8 cellular contexts compared by ENCODE assay signal in genomic region chr7:97117372-97118188, GRCh38. TPM values are rescaled to one million over a fixed set of nuclear protein-coding genes. Genes with fewer than 3 reads are reported as not detected.
A peak's percentile ranks its signal among the peaks of the same experiment; 100 is the strongest.
DNase-seq lines count a peak whose midpoint lies in the region; ATAC-seq and TF ChIP-seq lines count a peak whose summit lies in the region.

Gene SDHAF3, plus strand, starts transcription at chr7:97117698. Its CDS starts 26 bp downstream, at chr7:97117724.

- intact Hi-C loops in testis (cut with DNase I; ENCODE audit: low total_unique reads): no loop called here

- H3K4me1 ChIP-seq in SK-N-SH (ENCODE audit: control insufficient read depth in 1 of 2, insufficient read depth in 2 of 2, low read depth in 1 of 2, low read length in 1 of 2) (peaks cover 0 to 11% of the 10 kb centered on the region in 2 experiments; a peak in 2 of 4 replicates), testis (no peaks in the 10 kb centered on the region)

- no peaks in the 10 kb centered on the region for H3K9me2 ChIP-seq in SK-N-SH

- 3% methylated on average over 50 of the region's 59 CpGs for WGBS in SK-N-SH (ENCODE audit: low lambda C conversion rate)
- WGBS in testis, 2 donors: 0 to 2% methylated on average over 27 to 59 of the region's 59 CpGs

- CTCF ChIA-PET in GM10248 (lab: Yijun Ruan, JAX): interaction anchor here (1.0 to 2.7 kb wide), 10 partner anchors 9 to 728 kb away, joined by 3 to 23 read pairs (median 6); no protein-coding TSS in a partner anchor
- CTCF ChIA-PET in SK-N-SH (lab: Yijun Ruan, JAX): interaction anchor here (0.6 to 4.2 kb wide), 21 partner anchors 9 to 1247 kb away, joined by 3 to 48 read pairs (median 5); partner anchors contain the start of gene ASNS

- H3K36me3 ChIP-seq in SK-N-SH (replicated peaks in 1 of 2; ENCODE audit: control insufficient read depth in 1 of 2, insufficient read depth in 2 of 2, low read length in 1 of 2) (peaks cover 0 to 2% of the 10 kb centered on the region in 2 experiments), testis (ENCODE audit: low read depth, missing control alignments) (no peaks in the 10 kb centered on the region)

- DNase-seq in GM10248 (ENCODE audit: extremely low spot score): peak; percentile 95
- peak; percentile 63 for DNase-seq in NCI-H1048 (lab: John Stamatoyannopoulos, UW)
- DNase-seq in SK-N-SH: peak; percentile 97
- peak; percentile 98 for DNase-seq in activated naive CD4-positive, alpha-beta T cell treated with anti-CD3 and anti-CD28 coated beads, Interleukin-2, amount 50 U/mL, for 16 hours
- DNase-seq in globus pallidus (ENCODE audit: low spot score): peak; percentile 95
- peak; percentile 93 for DNase-seq in occipital lobe (lab: John Stamatoyannopoulos, UW)
- DNase-seq in testis: peak; percentile 98

- H3K9me3 ChIP-seq in SK-N-SH (no peaks in the 10 kb centered on the region), testis (no peaks in the 10 kb centered on the region)

- peak; percentile 22 for TF ChIP-seq POLR2A in testis (IDR thresholded peaks at IDR 0.05)

- H3K4me2 ChIP-seq in SK-N-SH: peak within 1 kb of the TSS; percentile 93

- TF ChIP-seq CTCF in GM10248 (IDR thresholded peaks at IDR 0.05; ENCODE audit: control extremely low read depth, extremely low read depth, low read depth, missing control alignments) (no peak), SK-N-SH (IDR thresholded peaks at IDR 0.05) (peak; percentile 25), testis (IDR thresholded peaks at IDR 0.05) (no peak)

- peak in 1 of 2 experiments; percentile 63; a peak in 3 of 4 replicates for TF ChIP-seq EP300 in SK-N-SH (IDR thresholded peaks at IDR 0.05; ENCODE audit: borderline replicate concordance in 1 of 2, low read depth in 1 of 2, low read length in 1 of 2)

- H4K20me1 ChIP-seq in SK-N-SH (ENCODE audit: insufficient read depth): no peaks in the 10 kb centered on the region

- POLR2A ChIA-PET in GM10248 (lab: Yijun Ruan, JAX): interaction anchor here (0.7 kb wide), 1 partner anchor 752 kb away, joined by 3 read pairs; no protein-coding TSS in a partner anchor
- POLR2A ChIA-PET in SK-N-SH (lab: Yijun Ruan, JAX): interaction anchor here (0.8 to 1.9 kb wide), 8 partner anchors 9 to 1347 kb away, joined by 3 to 11 read pairs (median 4); partner anchors contain the start of genes ASNS and DLX6

- H3K27me3 ChIP-seq in SK-N-SH (ENCODE audit: insufficient read depth) (no peaks in the 10 kb centered on the region), testis (no peaks in the 10 kb centered on the region)

- peak; percentile 97 for ATAC-seq in HG02571 (IDR thresholded peaks at IDR 0.05; ENCODE audit: unreplicated experiment)

- peak within 1 kb of the TSS; percentile 60 to 94 for H3K27ac ChIP-seq in SK-N-SH (ENCODE audit: low read depth in 2 of 2, low read length in 1 of 2)
- H3K27ac ChIP-seq in testis: peak within 1 kb of the TSS; percentile 39 to 80

- TF ChIP-seq RAD21 in SK-N-SH (IDR thresholded peaks at IDR 0.05; ENCODE audit: low read length): no peak

- peaks cover 4% of the 10 kb centered on the region for H3F3A ChIP-seq in SK-N-SH (replicated peaks; ENCODE audit: insufficient read depth)

- H3K4me3 ChIP-seq in SK-N-SH (ENCODE audit: low read depth in 2 of 2, low read length in 1 of 2) (peak within 1 kb of the TSS; percentile 90 to 100), testis (peak within 1 kb of the TSS; percentile 77 to 79)

- H3K9ac ChIP-seq in SK-N-SH: peak within 1 kb of the TSS; percentile 69

- H2AFZ ChIP-seq in SK-N-SH (ENCODE audit: low read depth): peak within 1 kb of the TSS; percentile 99

- H3K79me2 ChIP-seq in SK-N-SH (ENCODE audit: insufficient read depth): peaks cover 13% of the 10 kb centered on the region; the same call in 1 of the 2 replicates

TF ChIP-seq in SK-N-SH, 30 proteins besides CTCF, POLR2A, EP300 and RAD21 (continues in another document):
- peak; percentile 99 for TF ChIP-seq GABPA (IDR thresholded peaks at IDR 0.05; ENCODE audit: low read depth)
- TF ChIP-seq SMC3 (IDR thresholded peaks at IDR 0.05; ENCODE audit: low read depth, low read length): no peak
- TF ChIP-seq JUND (IDR thresholded peaks at IDR 0.05): no peak
- TF ChIP-seq, protein P1, sequence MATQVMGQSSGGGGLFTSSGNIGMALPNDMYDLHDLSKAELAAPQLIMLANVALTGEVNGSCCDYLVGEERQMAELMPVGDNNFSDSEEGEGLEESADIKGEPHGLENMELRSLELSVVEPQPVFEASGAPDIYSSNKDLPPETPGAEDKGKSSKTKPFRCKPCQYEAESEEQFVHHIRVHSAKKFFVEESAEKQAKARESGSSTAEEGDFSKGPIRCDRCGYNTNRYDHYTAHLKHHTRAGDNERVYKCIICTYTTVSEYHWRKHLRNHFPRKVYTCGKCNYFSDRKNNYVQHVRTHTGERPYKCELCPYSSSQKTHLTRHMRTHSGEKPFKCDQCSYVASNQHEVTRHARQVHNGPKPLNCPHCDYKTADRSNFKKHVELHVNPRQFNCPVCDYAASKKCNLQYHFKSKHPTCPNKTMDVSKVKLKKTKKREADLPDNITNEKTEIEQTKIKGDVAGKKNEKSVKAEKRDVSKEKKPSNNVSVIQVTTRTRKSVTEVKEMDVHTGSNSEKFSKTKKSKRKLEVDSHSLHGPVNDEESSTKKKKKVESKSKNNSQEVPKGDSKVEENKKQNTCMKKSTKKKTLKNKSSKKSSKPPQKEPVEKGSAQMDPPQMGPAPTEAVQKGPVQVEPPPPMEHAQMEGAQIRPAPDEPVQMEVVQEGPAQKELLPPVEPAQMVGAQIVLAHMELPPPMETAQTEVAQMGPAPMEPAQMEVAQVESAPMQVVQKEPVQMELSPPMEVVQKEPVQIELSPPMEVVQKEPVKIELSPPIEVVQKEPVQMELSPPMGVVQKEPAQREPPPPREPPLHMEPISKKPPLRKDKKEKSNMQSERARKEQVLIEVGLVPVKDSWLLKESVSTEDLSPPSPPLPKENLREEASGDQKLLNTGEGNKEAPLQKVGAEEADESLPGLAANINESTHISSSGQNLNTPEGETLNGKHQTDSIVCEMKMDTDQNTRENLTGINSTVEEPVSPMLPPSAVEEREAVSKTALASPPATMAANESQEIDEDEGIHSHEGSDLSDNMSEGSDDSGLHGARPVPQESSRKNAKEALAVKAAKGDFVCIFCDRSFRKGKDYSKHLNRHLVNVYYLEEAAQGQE (IDR thresholded peaks at IDR 0.05; ENCODE audit: low read depth, low read length): 0 out of 2 replicates have a peak, but pooled peaks have one; percentile 13
- TF ChIP-seq, protein P2, sequence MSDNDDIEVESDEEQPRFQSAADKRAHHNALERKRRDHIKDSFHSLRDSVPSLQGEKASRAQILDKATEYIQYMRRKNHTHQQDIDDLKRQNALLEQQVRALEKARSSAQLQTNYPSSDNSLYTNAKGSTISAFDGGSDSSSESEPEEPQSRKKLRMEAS (IDR thresholded peaks at IDR 0.05; ENCODE audit: low read depth): peak; percentile 99
- no peak; the same call in 1 of the 2 replicates for TF ChIP-seq NFIC (IDR thresholded peaks at IDR 0.05; ENCODE audit: borderline replicate concordance)
- peak; percentile 97 for TF ChIP-seq ELF1 (IDR thresholded peaks at IDR 0.05)
- TF ChIP-seq RXRA (IDR thresholded peaks at IDR 0.05; ENCODE audit: borderline replicate concordance, low read depth): no peak
- TF ChIP-seq FOXM1 (IDR thresholded peaks at IDR 0.05; ENCODE audit: low read depth): no peak
- TF ChIP-seq SIN3A (IDR thresholded peaks at IDR 0.05; ENCODE audit: borderline replicate concordance, low read depth, low read length): peak; percentile 72; the same call in 1 of the 2 replicates
- TF ChIP-seq FOXJ3 (CRISPR knock-in tag; IDR thresholded peaks at IDR 0.05): no peak
- TF ChIP-seq TAF1 (IDR thresholded peaks at IDR 0.05; ENCODE audit: borderline replicate concordance, low read depth, low read length): peak; percentile 61; the same call in 1 of the 2 replicates
- TF ChIP-seq, protein P3, sequence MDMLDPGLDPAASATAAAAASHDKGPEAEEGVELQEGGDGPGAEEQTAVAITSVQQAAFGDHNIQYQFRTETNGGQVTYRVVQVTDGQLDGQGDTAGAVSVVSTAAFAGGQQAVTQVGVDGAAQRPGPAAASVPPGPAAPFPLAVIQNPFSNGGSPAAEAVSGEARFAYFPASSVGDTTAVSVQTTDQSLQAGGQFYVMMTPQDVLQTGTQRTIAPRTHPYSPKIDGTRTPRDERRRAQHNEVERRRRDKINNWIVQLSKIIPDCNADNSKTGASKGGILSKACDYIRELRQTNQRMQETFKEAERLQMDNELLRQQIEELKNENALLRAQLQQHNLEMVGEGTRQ (IDR thresholded peaks at IDR 0.05; ENCODE audit: borderline replicate concordance, low read depth, low read length): no peak
- TF ChIP-seq TEAD4 (IDR thresholded peaks at IDR 0.05; ENCODE audit: borderline replicate concordance, insufficient read depth): no peak
- TF ChIP-seq ZBTB33 (IDR thresholded peaks at IDR 0.05; ENCODE audit: borderline replicate concordance, low read depth): no peak

RNA-seq across cellular contexts. Expression of gene SDHAF3, which starts in this region (rescaled TPM):
- polyA plus RNA-seq in SK-N-SH (2012; rRNA removed) (14.6 and 17.0 TPM in 2 replicates), testis (ENCODE audit: insufficient read depth, low read depth, low replicate concordance) (28.6 TPM)
- polyA plus RNA-seq in SK-N-SH (2012; cell fraction: cytosol; rRNA removed): 20.2 and 29.6 TPM in 2 replicates
- 4.0 and 4.4 TPM in 2 replicates for polyA plus RNA-seq in SK-N-SH (2012; cell fraction: nucleus; rRNA removed)
- total RNA-seq in occipital lobe (13.3 TPM), testis (10 to 100 TPM; 17.1 to 24.4 TPM)

Comparison
In these comparisons a context has a peak if more than half of its experiments do, and no peak if none do; other contexts are left out.
1. Peak in every context shown above with its lines: DNase-seq, ATAC-seq, H3K4me3 ChIP-seq and H3K27ac ChIP-seq.